ENCODE assay signal across 1 cellular context in genomic region chr17:41885733-41886132, GRCh38.
TF ChIP-seq lines count a peak whose summit lies in the region.

No MANE protein-coding gene starts in this region.

TF ChIP-seq in SK-N-SH, 30 proteins besides CTCF, POLR2A, EP300 and RAD21 (continued from another document):
- TF ChIP-seq USF2 (IDR thresholded peaks at IDR 0.05; ENCODE audit: borderline replicate concordance, low read depth, low read length) (no peak), NFIC (IDR thresholded peaks at IDR 0.05; ENCODE audit: borderline replicate concordance) (no peak), FOSL2 (IDR thresholded peaks at IDR 0.05; ENCODE audit: borderline replicate concordance, low read depth) (no peak), MXI1 (IDR thresholded peaks at IDR 0.05; ENCODE audit: low read depth, low read length) (no peak), JUND (IDR thresholded peaks at IDR 0.05) (no peak), IRF3 (IDR thresholded peaks at IDR 0.05; ENCODE audit: low read depth, low read length) (no peak)
TF ChIP-seq in SK-N-SH: peak in this region for 0.
